Comparison of ENCODE assay signal across 1 cellular context in genomic region chr22:29768052-29768680, GRCh38.
TF ChIP-seq lines count a peak whose summit lies in the region.

No MANE protein-coding gene starts in this region.

TF ChIP-seq in HepG2, 621 proteins besides CTCF, POLR2A, EP300 and RAD21:
- TF ChIP-seq ZFY (CRISPR knock-in tag; IDR thresholded peaks at IDR 0.05) = peak; percentile 30; the same call in 1 of the 2 replicates
- TF ChIP-seq GTF3A (CRISPR knock-in tag; conservative IDR thresholded peaks at IDR 0.05) = 0 out of 2 replicates have a peak, but pooled peaks have one; percentile 18
- TF ChIP-seq ARID4A (CRISPR knock-in tag; IDR thresholded peaks at IDR 0.05; ENCODE audit: borderline replicate concordance) = 0 out of 2 replicates have a peak, but pooled peaks have one; percentile 2
- TF ChIP-seq ZNF609 (CRISPR knock-in tag; IDR thresholded peaks at IDR 0.05; ENCODE audit: borderline replicate concordance) = 0 out of 2 replicates have a peak, but pooled peaks have one; percentile 7
- no peak for TF ChIP-seq GABPA (IDR thresholded peaks at IDR 0.05; ENCODE audit: low read depth, low read length)
- TF ChIP-seq GABPA (CRISPR knock-in tag; IDR thresholded peaks at IDR 0.05; ENCODE audit: low read depth) = 0 out of 2 replicates have a peak, but pooled peaks have one; percentile 12
- TF ChIP-seq DPF2 (CRISPR knock-in tag; IDR thresholded peaks at IDR 0.05; ENCODE audit: borderline replicate concordance, low read depth) = 0 out of 2 replicates have a peak, but pooled peaks have one; percentile 22
- TF ChIP-seq ZNF343 (CRISPR knock-in tag; IDR thresholded peaks at IDR 0.05) = 0 out of 2 replicates have a peak, but pooled peaks have one; percentile 55
- TF ChIP-seq ZNF329 (CRISPR knock-in tag; IDR thresholded peaks at IDR 0.05; ENCODE audit: low read depth) = no peak
- TF ChIP-seq TAF1 (CRISPR knock-in tag; IDR thresholded peaks at IDR 0.05) = peak; percentile 40; the same call in 1 of the 2 replicates
- TF ChIP-seq TCF7 (IDR thresholded peaks at IDR 0.05; ENCODE audit: low read depth) = no peak
- TF ChIP-seq NCOR1 (IDR thresholded peaks at IDR 0.05; ENCODE audit: borderline replicate concordance, low read length) = no peak
